Comparison of ENCODE assay signal across 11 cellular contexts in the genomic region with DNA sequence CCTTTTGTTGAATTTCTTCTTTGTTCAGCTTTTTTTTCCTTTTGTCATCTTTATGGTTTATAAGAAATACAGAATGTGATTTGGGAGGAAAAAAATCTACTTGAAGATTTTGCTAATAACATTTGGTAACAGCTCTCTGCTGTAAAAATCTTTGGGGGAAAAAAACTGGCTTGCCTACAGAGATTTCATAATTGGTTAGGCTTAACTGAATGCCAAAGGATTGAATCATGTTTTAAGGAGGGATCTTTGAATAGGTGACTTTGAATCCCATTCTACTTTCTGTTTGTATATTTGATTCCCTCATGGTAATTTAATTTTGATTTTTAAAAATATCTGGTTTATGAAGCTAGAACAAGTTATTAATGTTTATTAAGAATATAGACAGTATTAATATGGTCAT. TPM values are rescaled to one million over a fixed set of nuclear protein-coding genes. Genes with fewer than 3 reads are reported as not detected.
DNase-seq lines count a peak whose midpoint lies in the region; ATAC-seq, FAIRE-seq and TF ChIP-seq lines count a peak whose summit lies in the region.
"Had no signal": no experiment of that assay in that cellular context is flagged by ENCODE, and none has a peak within 500 bp of the region (broad histone marks: within the 10 kb centered on the region; RNA-seq: fewer than 3 reads in every experiment).

No MANE protein-coding gene starts in this region.

- CTCF ChIA-PET in BJ (lab: Yijun Ruan, JAX): no interaction called here

- peaks cover 17% of the 10 kb centered on the region for H3K36me3 Mint-ChIP-seq in astrocyte (ENCODE audit: low read depth, unreplicated experiment)

- POLR2A ChIA-PET in BJ (lab: Charles Lee): interaction anchor here (0.5 to 0.6 kb wide), 2 partner anchors 12 to 162 kb away, joined by 3 to 17 read pairs; no protein-coding TSS in a partner anchor

- H3K9me3 Mint-ChIP-seq in astrocyte (ENCODE audit: unreplicated experiment): no peaks in the 10 kb centered on the region

- peak overlapping the region; percentile 48 for H3K27ac Mint-ChIP-seq in astrocyte (ENCODE audit: unreplicated experiment)

- H3K4me3 ChIP-seq in BJ (ENCODE audit: low read depth, low read length) (no peak overlapping the region), astrocyte (ENCODE audit: insufficient read depth, low read depth, low read length) (no peak overlapping the region)

- no peak overlapping the region for H3K27ac ChIP-seq in astrocyte (ENCODE audit: low read depth, low read length)

- H3K27me3 ChIP-seq in BJ (ENCODE audit: control insufficient read depth, insufficient read depth, low read length): no peaks in the 10 kb centered on the region
- no peaks in the 10 kb centered on the region for H3K27me3 ChIP-seq in astrocyte (ENCODE audit: insufficient read depth, low read length)

- no peaks in the 10 kb centered on the region for H3K27me3 Mint-ChIP-seq in astrocyte (ENCODE audit: low read depth, unreplicated experiment)

- FAIRE-seq in astrocyte (lab: Jason Lieb, UNC): no peak

- H4K20me1 ChIP-seq in astrocyte (ENCODE audit: insufficient read depth, low read length): peaks cover 42% of the 10 kb centered on the region

- H3K4me1 ChIP-seq in astrocyte (ENCODE audit: insufficient read depth, low read length): peaks cover 16% of the 10 kb centered on the region

- DNase-seq in BJ (ENCODE audit: low read depth) (peak; percentile 23), HT1080 (ENCODE audit: low read depth) (peak; percentile 51), astrocyte (ENCODE audit: low read depth) (peak; percentile 41), kidney tubule cell (ENCODE audit: low spot score) (peak; percentile 48), activated gamma-delta T cell (lab: John Stamatoyannopoulos, UW) (no peak), cortex of kidney (lab: John Stamatoyannopoulos, UW) (no peak)
- no peak for DNase-seq in central memory CD4-positive, alpha-beta T cell
- DNase-seq: effector CD8-positive, alpha-beta T cell; GDM1; SIG-M5 had no signal

- no peak for ATAC-seq in GM18873 (IDR thresholded peaks at IDR 0.05; ENCODE audit: low FRiP score, unreplicated experiment)

- H2AFZ ChIP-seq in astrocyte (ENCODE audit: low read depth, low read length): no peak overlapping the region

- H3K4me2 ChIP-seq in astrocyte (ENCODE audit: low read length): peak overlapping the region; percentile 29

- peaks cover 9% of the 10 kb centered on the region for H3K36me3 ChIP-seq in BJ (ENCODE audit: control insufficient read depth, insufficient read depth, low read length)
- H3K36me3 ChIP-seq in astrocyte (ENCODE audit: insufficient read depth, low read length): peaks cover 21% of the 10 kb centered on the region

- peaks cover 76% of the 10 kb centered on the region for H3K79me2 ChIP-seq in astrocyte (ENCODE audit: insufficient read depth, low read length)

- no peak overlapping the region for H3K9ac ChIP-seq in astrocyte (ENCODE audit: low read length)

- peak overlapping the region; percentile 67 for H3K4me3 Mint-ChIP-seq in astrocyte (ENCODE audit: unreplicated experiment)

- TF ChIP-seq CTCF in BJ (IDR thresholded peaks at IDR 0.05; ENCODE audit: insufficient read depth, low read depth, low read length): no peak
- no peak for TF ChIP-seq CTCF in astrocyte (IDR thresholded peaks at IDR 0.05; ENCODE audit: insufficient read depth, low read depth, low read length)

- H3K4me1 Mint-ChIP-seq in astrocyte (ENCODE audit: low read depth, unreplicated experiment): peaks cover 16% of the 10 kb centered on the region

- no peaks in the 10 kb centered on the region for H3K9me3 ChIP-seq in astrocyte (ENCODE audit: insufficient read depth, low read depth, low read length)

RNA-seq across cellular contexts. Expression of gene BTF3L4, which starts 3.2 kb away (rescaled TPM):
- 31.2 and 68.6 TPM in 2 replicates for polyA plus RNA-seq in BJ (2011; rRNA removed)
- 18.7 and 20.5 TPM in 2 replicates for polyA minus RNA-seq in BJ (2011; rRNA and poly(A)+ RNA removed)
- 46.4 and 50.8 TPM in 2 replicates for total RNA-seq in HT1080 (2014; rRNA removed; shearing (Covaris generic))
- polyA plus RNA-seq in HT1080 (2015; cell fraction: cytosol; rRNA removed): 74.6 and 75.3 TPM in 2 replicates
- 46.4 and 59.2 TPM in 2 replicates for polyA plus RNA-seq in HT1080 (2015; cell fraction: nucleus; rRNA removed)
- total RNA-seq in astrocyte: 47.1 and 51.5 TPM in 2 replicates

RNA-seq across cellular contexts. Expression of gene TXNDC12, which starts 4.3 kb away (rescaled TPM):
- polyA plus RNA-seq in BJ (2011; rRNA removed): 53.9 and 87.7 TPM in 2 replicates
- polyA minus RNA-seq in BJ (2011; rRNA and poly(A)+ RNA removed): 24.3 and 29.8 TPM in 2 replicates
- total RNA-seq in HT1080 (2014; rRNA removed; shearing (Covaris generic)): 68.9 and 76.2 TPM in 2 replicates
- 89.0 and 92.0 TPM in 2 replicates for polyA plus RNA-seq in HT1080 (2015; cell fraction: cytosol; rRNA removed)
- 56.0 and 62.6 TPM in 2 replicates for polyA plus RNA-seq in HT1080 (2015; cell fraction: nucleus; rRNA removed)
- 66.8 and 73.0 TPM in 2 replicates for total RNA-seq in astrocyte

RNA-seq across cellular contexts. Expression of gene KTI12, which starts 25.7 kb away (rescaled TPM):
- polyA plus RNA-seq in BJ (2011; rRNA removed): 7.8 and 9.6 TPM in 2 replicates
- polyA minus RNA-seq in BJ (2011; rRNA and poly(A)+ RNA removed): 4.6 and 5.2 TPM in 2 replicates
- 15.4 and 16.2 TPM in 2 replicates for total RNA-seq in HT1080 (2014; rRNA removed; shearing (Covaris generic))
- 14.8 and 15.6 TPM in 2 replicates for polyA plus RNA-seq in HT1080 (2015; cell fraction: cytosol; rRNA removed)
- polyA plus RNA-seq in HT1080 (2015; cell fraction: nucleus; rRNA removed): 13.6 and 13.8 TPM in 2 replicates
- 8.6 and 9.5 TPM in 2 replicates for total RNA-seq in astrocyte

Comparison
In these comparisons a context has a peak if more than half of its experiments do, and no peak if none do; other contexts are left out.
1. DNase-seq: peak in BJ (single experiment), HT1080 (single experiment), astrocyte (single experiment) and kidney tubule cell (single experiment); none in activated gamma-delta T cell (single experiment), cortex of kidney (single experiment) and central memory CD4-positive, alpha-beta T cell (single experiment).